Comparison of ENCODE assay signal across 8 cellular contexts in genomic region chr1:10494754-10495474, GRCh38. TPM values are rescaled to one million over a fixed set of nuclear protein-coding genes. Genes with fewer than 3 reads are reported as not detected.
A peak's percentile ranks its signal among the peaks of the same experiment; 100 is the strongest.
DNase-seq lines count a peak whose midpoint lies in the region; ATAC-seq and TF ChIP-seq lines count a peak whose summit lies in the region.

No MANE protein-coding gene starts in this region.

- intact Hi-C loops in IMR-90 (cut with micrococcal nuclease) (loop anchor here (1.0 to 2.0 kb wide), 3 partner anchors 56 to 118 kb away; partner anchors contain the start of gene CENPS), PC-3 (cut with micrococcal nuclease) (loop anchor here (1.0 kb wide), 2 partner anchors 65 to 118 kb away; partner anchors contain the start of gene CENPS)

- dilution Hi-C loops in IMR-90 (cut with HindIII; ENCODE audit: low sequenced_read_pairs, unreplicated experiment): no loop called here

- 34% methylated on average over 6 of the region's 15 CpGs; no CpG with 5 or more reads in 1 of the 2 experiments for WGBS in IMR-90 (ENCODE audit: extremely low coverage in 2 of 2, insufficient read length in 1 of 2), 2 experiments

- H3K79me1 ChIP-seq in IMR-90 (ENCODE audit: low read depth in 1 of 2, low read length in 2 of 2): peaks cover 35 to 73% of the 10 kb centered on the region in 2 experiments

- 0 out of 2 replicates have a peak overlapping the region, but pooled peaks have one; percentile 24 for H3K4ac ChIP-seq in IMR-90 (ENCODE audit: low read depth, low read length)

- H3K36me3 Mint-ChIP-seq in activated T-cell treated with anti-CD3 and anti-CD28 coated beads, Interleukin-2, amount 50 U/mL, for 24 hours (ENCODE audit: low read depth): peaks cover 32% of the 10 kb centered on the region
- H3K36me3 Mint-ChIP-seq in natural killer cell treated with Interleukin-12 subunit alpha and Interleukin-12 subunit beta and Interleukin-15 and Interleukin-18, amount 100 ng/mL, for 72 hours: no peaks in the 10 kb centered on the region

- H4K20me1 ChIP-seq in IMR-90 (ENCODE audit: insufficient read depth, low read length) (peaks cover 37% of the 10 kb centered on the region), PC-3 (ENCODE audit: low read length) (peaks cover 10% of the 10 kb centered on the region; the same call in 1 of the 2 replicates)

- peak overlapping the region; percentile 65 for H3K4me3 Mint-ChIP-seq in activated T-cell treated with anti-CD3 and anti-CD28 coated beads, Interleukin-2, amount 50 U/mL, for 24 hours
- H3K4me3 Mint-ChIP-seq in natural killer cell treated with Interleukin-12 subunit alpha and Interleukin-12 subunit beta and Interleukin-15 and Interleukin-18, amount 100 ng/mL, for 72 hours: peak overlapping the region; percentile 82

- H3K27me3 ChIP-seq in IMR-90 (ENCODE audit: control insufficient read depth, insufficient read depth, low read length) (no peaks in the 10 kb centered on the region), PC-3 (ENCODE audit: low read length) (no peaks in the 10 kb centered on the region)

- BruUV-seq in IMR-90 (replicated peaks; lab: Mats Ljungman, UMichigan) (no TSS peak), PC-3 (replicated peaks; lab: Mats Ljungman, UMichigan) (no TSS peak)

- no peak overlapping the region for H3K27ac ChIP-seq in IMR-90 (ENCODE audit: insufficient read depth, low read length)
- no peak overlapping the region for H3K27ac ChIP-seq in PC-3 (ENCODE audit: low read length)

- no peak overlapping the region for H2BK120ac ChIP-seq in IMR-90 (ENCODE audit: low read depth, low read length)

- no peaks in the 10 kb centered on the region for H3K27me3 Mint-ChIP-seq in activated T-cell treated with anti-CD3 and anti-CD28 coated beads, Interleukin-2, amount 50 U/mL, for 24 hours
- no peaks in the 10 kb centered on the region for H3K27me3 Mint-ChIP-seq in natural killer cell treated with Interleukin-12 subunit alpha and Interleukin-12 subunit beta and Interleukin-15 and Interleukin-18, amount 100 ng/mL, for 72 hours

- ATAC-seq in GM21447 (IDR thresholded peaks at IDR 0.05; ENCODE audit: unreplicated experiment) (peak; percentile 75), IMR-90 (ENCODE audit: low read depth) (peak; percentile 95), PC-3 (peak; percentile 96)
- peak; percentile 90 to 91 for ATAC-seq in natural killer cell treated with Interleukin-12 subunit alpha and Interleukin-12 subunit beta and Interleukin-15 and Interleukin-18, amount 100 ng/mL, for 72 hours

- no peak overlapping the region for H3K56ac ChIP-seq in IMR-90 (ENCODE audit: extremely low read depth, insufficient read depth, low read length)

- peak overlapping the region in 1 of 2 experiments; percentile 67; a peak in 2 of 4 replicates for H4K8ac ChIP-seq in IMR-90 (ENCODE audit: low read depth in 2 of 2, low read length in 2 of 2)

- H2AK9ac ChIP-seq in IMR-90 (replicated peaks; ENCODE audit: low read depth, low read length, poor library complexity): peak overlapping the region; percentile 49

- H3K4me3 ChIP-seq in IMR-90 (ENCODE audit: insufficient read depth, low read depth, low read length) (no peak overlapping the region; the same call in 1 of the 2 replicates), PC-3 (ENCODE audit: low read length) (no peak overlapping the region)

- no peak for TF ChIP-seq POLR2A in IMR-90 (IDR thresholded peaks at IDR 0.05; ENCODE audit: low read depth, low read length)

- peak overlapping the region; percentile 32; the same call in 1 of the 2 replicates for H2AK5ac ChIP-seq in IMR-90 (ENCODE audit: low read depth, low read length)

- H3K9ac ChIP-seq in IMR-90 (ENCODE audit: low read depth, low read length) (no peak overlapping the region; the same call in 1 of the 2 replicates), PC-3 (ENCODE audit: low read length) (no peak overlapping the region)

- no peak overlapping the region for H2BK5ac ChIP-seq in IMR-90 (ENCODE audit: low read depth, low read length, poor library complexity, severe bottlenecking)

- H2BK20ac ChIP-seq in IMR-90 (ENCODE audit: low read depth, low read length): peak overlapping the region; percentile 7; the same call in 1 of the 2 replicates

- H3K36me3 ChIP-seq in IMR-90 (ENCODE audit: control insufficient read depth, insufficient read depth, low read length): peaks cover 3% of the 10 kb centered on the region; the same call in 1 of the 2 replicates
- H3K36me3 ChIP-seq in PC-3 (ENCODE audit: low read depth, low read length): peaks cover 16% of the 10 kb centered on the region; the same call in 1 of the 2 replicates

- POLR2A ChIA-PET in IMR-90 (lab: Charles Lee; ENCODE audit: unreplicated experiment) (no interaction called here), PC-3 (lab: Charles Lee; ENCODE audit: unreplicated experiment) (no interaction called here)

- H3K4me2 ChIP-seq in IMR-90 (ENCODE audit: low read depth, low read length) (peak overlapping the region; percentile 87), PC-3 (ENCODE audit: low read length) (peak overlapping the region; percentile 58)

- peak overlapping the region; percentile 90 for H3K27ac Mint-ChIP-seq in activated T-cell treated with anti-CD3 and anti-CD28 coated beads, Interleukin-2, amount 50 U/mL, for 24 hours
- H3K27ac Mint-ChIP-seq in natural killer cell treated with Interleukin-12 subunit alpha and Interleukin-12 subunit beta and Interleukin-15 and Interleukin-18, amount 100 ng/mL, for 72 hours: peak overlapping the region; percentile 72 to 90

- H3F3A ChIP-seq in PC-3 (ENCODE audit: low read length, unreplicated experiment): no peaks in the 10 kb centered on the region

- H3K4me1 ChIP-seq in IMR-90 (ENCODE audit: control insufficient read depth, insufficient read depth, low read length) (peaks cover 5% of the 10 kb centered on the region), PC-3 (ENCODE audit: insufficient read depth, low read length) (peaks cover 4% of the 10 kb centered on the region; the same call in 1 of the 2 replicates)

- no peaks in the 10 kb centered on the region for H3K9me2 ChIP-seq in PC-3 (replicated peaks; ENCODE audit: low read length)

- H3K18ac ChIP-seq in IMR-90 (ENCODE audit: low read depth, low read length): no peak overlapping the region

- no peaks in the 10 kb centered on the region for H3K9me3 Mint-ChIP-seq in activated T-cell treated with anti-CD3 and anti-CD28 coated beads, Interleukin-2, amount 50 U/mL, for 24 hours
- no peaks in the 10 kb centered on the region for H3K9me3 Mint-ChIP-seq in natural killer cell treated with Interleukin-12 subunit alpha and Interleukin-12 subunit beta and Interleukin-15 and Interleukin-18, amount 100 ng/mL, for 72 hours

- H2AFZ ChIP-seq in IMR-90 (replicated peaks; ENCODE audit: low read length, poor library complexity) (peak overlapping the region; percentile 62), PC-3 (ENCODE audit: low read length) (no peak overlapping the region)

- H2BK15ac ChIP-seq in IMR-90 (ENCODE audit: low read depth, low read length): no peak overlapping the region

- H3K79me2 ChIP-seq in PC-3 (ENCODE audit: low read length): peaks cover 94% of the 10 kb centered on the region

- peak; percentile 93 for TF ChIP-seq CTCF in IMR-90 (conservative IDR thresholded peaks at IDR 0.05; ENCODE audit: low read depth, low read length)
- peak; percentile 94 for TF ChIP-seq CTCF in PC-3 (conservative IDR thresholded peaks at IDR 0.05; ENCODE audit: low read depth, low read length)

- H4K91ac ChIP-seq in IMR-90 (ENCODE audit: insufficient read depth, low read depth, low read length): no peak overlapping the region

- peak overlapping the region; percentile 59; the same call in 1 of the 2 replicates for H4K5ac ChIP-seq in IMR-90 (ENCODE audit: low read depth, low read length)

- H3K23ac ChIP-seq in IMR-90 (ENCODE audit: low read depth, low read length): no peak overlapping the region

- CTCF ChIA-PET in IMR-90 (lab: Yijun Ruan, JAX) (interaction anchor here (0.6 to 4.2 kb wide), 19 partner anchors 9 to 473 kb away, joined by 3 to 22 read pairs (median 3); no protein-coding TSS in a partner anchor), PC-3 (lab: Charles Lee) (interaction anchor here (0.6 to 1.4 kb wide), 6 partner anchors 9 to 1695 kb away, joined by 3 to 5 read pairs (median 3); no protein-coding TSS in a partner anchor)

- in situ Hi-C loops in IMR-90 (cut with MboI; ENCODE audit: low sequenced_read_pairs): loop anchor here (5.0 kb wide), 1 partner anchor 118 kb away; no protein-coding TSS in a partner anchor

- peak; percentile 84 for TF ChIP-seq RAD21 in IMR-90 (IDR thresholded peaks at IDR 0.05; ENCODE audit: low read length)

- peaks cover 4% of the 10 kb centered on the region for H3K9me1 ChIP-seq in IMR-90 (ENCODE audit: insufficient read depth, low read length)

- H3K14ac ChIP-seq in IMR-90 (replicated peaks; ENCODE audit: low read depth, low read length): 0 out of 2 replicates have a peak overlapping the region, but pooled peaks have one; percentile 10

- DNase-seq in DMS 273 treated with DMSO at 0.1 percent for 48 hours (lab: John Stamatoyannopoulos, UW): peak; percentile 26
- DNase-seq in IMR-90: peak; percentile 61
- peak; percentile 75 for DNase-seq in PC-3
- DNase-seq in activated T-cell treated with anti-CD3 and anti-CD28 coated beads, Interleukin-2, amount 50 U/mL, for 24 hours: peak; percentile 89
- DNase-seq in fibroblast of gingiva (ENCODE audit: low read depth): peak; percentile 75
- DNase-seq in natural killer cell treated with Interleukin-12 subunit alpha and Interleukin-12 subunit beta and Interleukin-15 and Interleukin-18, amount 100 ng/mL, for 72 hours (ENCODE audit: low spot score): peak; percentile 71
- DNase-seq in stimulated activated naive CD4-positive, alpha-beta T cell (lab: John Stamatoyannopoulos, UW): peak; percentile 52 to 84 (median 72)

- peaks cover 51% of the 10 kb centered on the region for H3K4me1 Mint-ChIP-seq in activated T-cell treated with anti-CD3 and anti-CD28 coated beads, Interleukin-2, amount 50 U/mL, for 24 hours (ENCODE audit: low read depth)
- peaks cover 31 to 45% of the 10 kb centered on the region in 2 donors for H3K4me1 Mint-ChIP-seq in natural killer cell treated with Interleukin-12 subunit alpha and Interleukin-12 subunit beta and Interleukin-15 and Interleukin-18, amount 100 ng/mL, for 72 hours (ENCODE audit: low read depth in 2 of 2)

- H3K9me3 ChIP-seq in IMR-90 (ENCODE audit: control insufficient read depth, insufficient read depth, low read length) (no peaks in the 10 kb centered on the region), PC-3 (ENCODE audit: low read length) (no peaks in the 10 kb centered on the region)

RNA-seq across cellular contexts. Expression of gene PEX14, which starts 20.2 kb away (rescaled TPM):
- total RNA-seq in IMR-90 (2012; rRNA removed) (8.9 and 9.5 TPM in 2 replicates), PC-3 (2014; rRNA removed) (24.9 and 32.1 TPM in 2 replicates)
- polyA plus RNA-seq in IMR-90 (2012; rRNA removed): 22.0 and 22.5 TPM in 2 replicates
- 16.8 and 24.0 TPM in 2 replicates for polyA plus RNA-seq in IMR-90 (2012; cell fraction: cytosol; rRNA removed)
- polyA plus RNA-seq in IMR-90 (2012; cell fraction: nucleus; rRNA removed; ENCODE audit: low replicate concordance): 21.7 and 28.9 TPM in 2 replicates
- 10 to 100 TPM; 20.7 to 23.7 TPM for total RNA-seq in natural killer cell treated with Interleukin-12 subunit alpha and Interleukin-12 subunit beta and Interleukin-15 and Interleukin-18, amount 100 ng/mL, for 72 hours

RNA-seq across cellular contexts. Expression of gene DFFA, which starts 22.6 kb away (rescaled TPM):
- total RNA-seq in IMR-90 (2012; rRNA removed) (56.1 and 62.6 TPM in 2 replicates), PC-3 (2014; rRNA removed) (46.7 and 52.0 TPM in 2 replicates)
- polyA plus RNA-seq in IMR-90 (2012; rRNA removed): 25.3 and 28.1 TPM in 2 replicates
- 15.5 and 19.7 TPM in 2 replicates for polyA plus RNA-seq in IMR-90 (2012; cell fraction: cytosol; rRNA removed)
- polyA plus RNA-seq in IMR-90 (2012; cell fraction: nucleus; rRNA removed; ENCODE audit: low replicate concordance): 8.5 and 12.8 TPM in 2 replicates
- total RNA-seq in natural killer cell treated with Interleukin-12 subunit alpha and Interleukin-12 subunit beta and Interleukin-15 and Interleukin-18, amount 100 ng/mL, for 72 hours: 10 to 100 TPM; 40.0 to 59.4 TPM

RNA-seq across cellular contexts. Expression of gene CORT, which starts 45.1 kb away (rescaled TPM):
- not detected in 2 replicates for total RNA-seq in IMR-90 (2012; rRNA removed)
- 0.10 and 0.13 TPM in 2 replicates for polyA plus RNA-seq in IMR-90 (2012; rRNA removed)
- polyA plus RNA-seq in IMR-90 (2012; cell fraction: cytosol; rRNA removed): 0.03 and 0.05 TPM in 2 replicates
- polyA plus RNA-seq in IMR-90 (2012; cell fraction: nucleus; rRNA removed; ENCODE audit: low replicate concordance): 0.22 and 0.26 TPM in 2 replicates
- total RNA-seq in PC-3 (2014; rRNA removed): 1.2 TPM in 1 of 2 replicates, not detected in the other
- total RNA-seq in natural killer cell treated with Interleukin-12 subunit alpha and Interleukin-12 subunit beta and Interleukin-15 and Interleukin-18, amount 100 ng/mL, for 72 hours: under 1 TPM; 0.45 to 0.61 TPM

Comparison
In these comparisons a context has a peak if more than half of its experiments do, and no peak if none do; other contexts are left out.
1. DNase-seq: peak in every context shown above with its lines; median percentile 89 in activated T-cell treated with anti-CD3 and anti-CD28 coated beads, Interleukin-2, amount 50 U/mL, for 24 hours; 75 in PC-3; 75 in fibroblast of gingiva; 72 in stimulated activated naive CD4-positive, alpha-beta T cell; 71 in natural killer cell treated with Interleukin-12 subunit alpha and Interleukin-12 subunit beta and Interleukin-15 and Interleukin-18, amount 100 ng/mL, for 72 hours; 61 in IMR-90; 26 in DMS 273 treated with DMSO at 0.1 percent for 48 hours.